Comparison of ENCODE assay signal across 1 cellular context in the genomic region with DNA sequence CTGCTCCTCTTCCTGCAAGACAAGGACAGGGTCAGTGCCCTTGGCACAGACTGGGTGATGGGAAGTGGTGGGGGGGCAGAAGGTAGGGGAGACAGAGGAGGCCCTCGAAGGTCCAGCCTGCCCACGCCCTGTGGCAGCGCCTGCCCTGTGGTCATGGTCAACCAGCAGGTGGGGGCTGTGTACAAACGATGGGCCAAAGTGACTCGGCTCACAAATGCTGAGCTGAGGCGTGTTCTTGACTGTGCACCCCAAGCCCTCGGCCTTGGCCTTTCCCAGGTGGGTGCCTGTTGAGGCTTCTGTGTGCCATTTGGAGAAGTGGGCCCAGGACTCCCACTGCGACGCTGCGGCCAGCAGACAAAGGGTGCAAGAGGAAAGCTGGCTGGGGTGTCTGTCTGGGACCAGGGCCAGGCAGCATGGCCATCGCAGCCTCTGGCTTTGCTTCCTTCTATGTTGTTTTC.
TF ChIP-seq lines count a peak whose summit lies in the region.

No MANE protein-coding gene starts in this region.

TF ChIP-seq in endothelial cell of umbilical vein, 7 proteins besides CTCF, POLR2A, EP300 and RAD21 (continued from another document):
- no peak for TF ChIP-seq EZH2 (IDR thresholded peaks at IDR 0.05; ENCODE audit: borderline replicate concordance, low read depth, low read length, severe bottlenecking)
- no peak for TF ChIP-seq FOS (IDR thresholded peaks at IDR 0.05; ENCODE audit: borderline replicate concordance, insufficient read depth, low read length)
- TF ChIP-seq JUN (IDR thresholded peaks at IDR 0.05; ENCODE audit: borderline replicate concordance, insufficient read depth, insufficient read length, low read depth): no peak
- TF ChIP-seq POLR2AphosphoS5 (IDR thresholded peaks at IDR 0.05; ENCODE audit: insufficient read depth, low read depth, low read length): no peak
